17 cellular contexts compared by ENCODE assay signal in the genomic region with DNA sequence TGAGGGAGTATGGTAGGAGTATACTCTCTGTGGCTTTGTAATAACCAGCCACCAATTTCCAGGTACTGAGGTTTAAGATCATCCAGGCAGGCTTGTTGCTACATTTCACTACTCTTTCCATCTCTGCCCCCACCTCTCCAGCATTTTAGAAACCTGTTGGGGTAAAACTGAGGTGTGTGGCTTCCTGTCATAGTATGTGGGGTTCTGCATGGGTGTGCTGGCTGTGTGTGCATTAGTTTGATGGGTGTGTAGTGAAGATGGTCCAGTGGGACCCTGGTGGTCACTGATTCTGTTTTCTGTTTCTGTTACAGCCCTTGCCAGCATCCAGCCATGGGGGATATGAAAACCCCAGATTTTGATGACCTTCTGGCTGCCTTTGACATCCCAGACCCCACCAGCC. TPM values are rescaled to one million over a fixed set of nuclear protein-coding genes. Genes with fewer than 3 reads are reported as not detected.
A peak's percentile ranks its signal among the peaks of the same experiment; 100 is the strongest.
DNase-seq lines count a peak whose midpoint lies in the region; ATAC-seq, FAIRE-seq and TF ChIP-seq lines count a peak whose summit lies in the region.
"Had no signal": no experiment of that assay in that cellular context is flagged by ENCODE, and none has a peak within 500 bp of the region (broad histone marks: within the 10 kb centered on the region; RNA-seq: fewer than 3 reads in every experiment).

No MANE protein-coding gene starts in this region.

- peak; percentile 42 for ATAC-seq in activated CD8-positive, alpha-beta memory T cell treated with anti-CD3 and anti-CD28 coated beads, Interleukin-2, amount 10 ng/mL, durations not matched to agents 7 days and 5 days
- peak; percentile 48 for ATAC-seq in GM21619 (IDR thresholded peaks at IDR 0.05; ENCODE audit: unreplicated experiment)
- peak; percentile 71 for ATAC-seq in activated naive CD8-positive, alpha-beta T cell treated with anti-CD3 and anti-CD28 coated beads, Interleukin-2, amount 10 ng/mL, durations not matched to agents 7 days and 5 days (ENCODE audit: low read depth)
- ATAC-seq in stimulated activated naive B cell treated with anti-CD40 and anti-IgM and Interleukin-4, amounts not matched to agents 10 μg/mL and 1 μg/mL and 100 μg/mL, for 72 hours (replicated peaks): peak; percentile 51 to 68
- no peak for ATAC-seq in HG03520 (IDR thresholded peaks at IDR 0.05; ENCODE audit: unreplicated experiment)

- CTCF ChIA-PET in activated CD8-positive, alpha-beta memory T cell treated with anti-CD3 and anti-CD28 coated beads, Interleukin-2, amount 10 ng/mL, durations not matched to agents 7 days and 5 days (lab: Charles Lee): no interaction called here

- peaks cover 28% of the 10 kb centered on the region for H3K4me1 Mint-ChIP-seq in activated CD8-positive, alpha-beta memory T cell treated with anti-CD3 and anti-CD28 coated beads, Interleukin-2, amount 10 ng/mL, durations not matched to agents 7 days and 5 days
- H3K4me1 Mint-ChIP-seq in activated naive CD8-positive, alpha-beta T cell treated with anti-CD3 and anti-CD28 coated beads, Interleukin-2, amount 10 ng/mL, durations not matched to agents 7 days and 5 days: peaks cover 31% of the 10 kb centered on the region
- peaks cover 30 to 61% of the 10 kb centered on the region in 2 donors for H3K4me1 Mint-ChIP-seq in stimulated activated naive B cell treated with anti-CD40 and anti-IgM and Interleukin-4, amounts not matched to agents 10 μg/mL and 1 μg/mL and 100 μg/mL, for 72 hours
- H3K4me1 Mint-ChIP-seq in nephron progenitor cell: peaks cover 6% of the 10 kb centered on the region

- no peaks in the 10 kb centered on the region for H3K9me3 Mint-ChIP-seq in activated CD8-positive, alpha-beta memory T cell treated with anti-CD3 and anti-CD28 coated beads, Interleukin-2, amount 10 ng/mL, durations not matched to agents 7 days and 5 days (ENCODE audit: low read depth)
- H3K9me3 Mint-ChIP-seq in activated naive CD8-positive, alpha-beta T cell treated with anti-CD3 and anti-CD28 coated beads, Interleukin-2, amount 10 ng/mL, durations not matched to agents 7 days and 5 days: no peaks in the 10 kb centered on the region
- no peaks in the 10 kb centered on the region for H3K9me3 Mint-ChIP-seq in stimulated activated naive B cell treated with anti-CD40 and anti-IgM and Interleukin-4, amounts not matched to agents 10 μg/mL and 1 μg/mL and 100 μg/mL, for 72 hours
- no peaks in the 10 kb centered on the region for H3K9me3 Mint-ChIP-seq in nephron progenitor cell

- H3K4me3 Mint-ChIP-seq in activated CD8-positive, alpha-beta memory T cell treated with anti-CD3 and anti-CD28 coated beads, Interleukin-2, amount 10 ng/mL, durations not matched to agents 7 days and 5 days: no peak overlapping the region
- no peak overlapping the region for H3K4me3 Mint-ChIP-seq in activated naive CD8-positive, alpha-beta T cell treated with anti-CD3 and anti-CD28 coated beads, Interleukin-2, amount 10 ng/mL, durations not matched to agents 7 days and 5 days
- H3K4me3 Mint-ChIP-seq in stimulated activated naive B cell treated with anti-CD40 and anti-IgM and Interleukin-4, amounts not matched to agents 10 μg/mL and 1 μg/mL and 100 μg/mL, for 72 hours: no peak overlapping the region
- H3K4me3 Mint-ChIP-seq in nephron progenitor cell: no peak overlapping the region

- no peak for FAIRE-seq in HTR-8/SVneo (lab: Jason Lieb, UNC)
- FAIRE-seq: G401.6, H1 had no signal

- H3K36me3 Mint-ChIP-seq in activated CD8-positive, alpha-beta memory T cell treated with anti-CD3 and anti-CD28 coated beads, Interleukin-2, amount 10 ng/mL, durations not matched to agents 7 days and 5 days: peaks cover 44% of the 10 kb centered on the region
- peaks cover 29% of the 10 kb centered on the region for H3K36me3 Mint-ChIP-seq in activated naive CD8-positive, alpha-beta T cell treated with anti-CD3 and anti-CD28 coated beads, Interleukin-2, amount 10 ng/mL, durations not matched to agents 7 days and 5 days
- H3K36me3 Mint-ChIP-seq in stimulated activated naive B cell treated with anti-CD40 and anti-IgM and Interleukin-4, amounts not matched to agents 10 μg/mL and 1 μg/mL and 100 μg/mL, for 72 hours: peaks cover 47 to 53% of the 10 kb centered on the region in 2 donors
- H3K36me3 Mint-ChIP-seq in nephron progenitor cell (ENCODE audit: low read depth): peaks cover 42% of the 10 kb centered on the region

- POLR2A ChIA-PET in activated naive CD8-positive, alpha-beta T cell treated with anti-CD3 and anti-CD28 coated beads, Interleukin-2, amount 10 ng/mL, durations not matched to agents 7 days and 5 days (lab: Charles Lee): no interaction called here

- H3K27ac Mint-ChIP-seq in activated CD8-positive, alpha-beta memory T cell treated with anti-CD3 and anti-CD28 coated beads, Interleukin-2, amount 10 ng/mL, durations not matched to agents 7 days and 5 days: peak overlapping the region; percentile 61
- peak overlapping the region; percentile 26 for H3K27ac Mint-ChIP-seq in activated naive CD8-positive, alpha-beta T cell treated with anti-CD3 and anti-CD28 coated beads, Interleukin-2, amount 10 ng/mL, durations not matched to agents 7 days and 5 days
- H3K27ac Mint-ChIP-seq in stimulated activated naive B cell treated with anti-CD40 and anti-IgM and Interleukin-4, amounts not matched to agents 10 μg/mL and 1 μg/mL and 100 μg/mL, for 72 hours: peak overlapping the region; percentile 20
- H3K27ac Mint-ChIP-seq in nephron progenitor cell: no peak overlapping the region

- TF ChIP-seq CTCF in nephron progenitor cell (IDR thresholded peaks at IDR 0.05): no peak

- no peak for DNase-seq in activated CD8-positive, alpha-beta memory T cell treated with anti-CD3 and anti-CD28 coated beads, Interleukin-2, amount 10 ng/mL, durations not matched to agents 7 days and 5 days
- no peak for DNase-seq in activated CD8-positive, alpha-beta memory T cell treated with anti-CD3 and anti-CD28 coated beads for 24 hours
- DNase-seq in activated naive CD8-positive, alpha-beta T cell treated with anti-CD3 and anti-CD28 coated beads, Interleukin-2, amount 10 ng/mL, durations not matched to agents 7 days and 5 days: no peak
- DNase-seq in stimulated activated naive B cell treated with anti-CD40 and anti-IgM and Interleukin-4, amounts not matched to agents 10 μg/mL and 1 μg/mL and 100 μg/mL, for 72 hours: no peak
- no peak for DNase-seq in HTR-8/SVneo (ENCODE audit: insufficient read length, low spot score)
- no peak for DNase-seq in nephron progenitor cell
- DNase-seq: DMS79, Karpas-422, NCI-H1105 treated with DMSO at 0.1 percent for 48 hours, NCI-H1930, NCI-H510A treated with DMSO at 0.1 percent for 48 hours, Peyer's patch, Right ventricle myocardium superior had no signal

- no peaks in the 10 kb centered on the region for H3K27me3 Mint-ChIP-seq in activated CD8-positive, alpha-beta memory T cell treated with anti-CD3 and anti-CD28 coated beads, Interleukin-2, amount 10 ng/mL, durations not matched to agents 7 days and 5 days
- no peaks in the 10 kb centered on the region for H3K27me3 Mint-ChIP-seq in activated naive CD8-positive, alpha-beta T cell treated with anti-CD3 and anti-CD28 coated beads, Interleukin-2, amount 10 ng/mL, durations not matched to agents 7 days and 5 days
- H3K27me3 Mint-ChIP-seq in stimulated activated naive B cell treated with anti-CD40 and anti-IgM and Interleukin-4, amounts not matched to agents 10 μg/mL and 1 μg/mL and 100 μg/mL, for 72 hours: no peaks in the 10 kb centered on the region
- peaks cover 5% of the 10 kb centered on the region for H3K27me3 Mint-ChIP-seq in nephron progenitor cell (ENCODE audit: low read depth, poor library complexity)

RNA-seq across cellular contexts. Expression of a gene that starts 34.0 kb away (rescaled TPM):
- 10 to 100 TPM; 32.9 to 39.7 TPM for total RNA-seq in activated CD8-positive, alpha-beta memory T cell treated with anti-CD3 and anti-CD28 coated beads, Interleukin-2, amount 10 ng/mL, durations not matched to agents 7 days and 5 days
- total RNA-seq in activated naive CD8-positive, alpha-beta T cell treated with anti-CD3 and anti-CD28 coated beads, Interleukin-2, amount 10 ng/mL, durations not matched to agents 7 days and 5 days: 10 to 100 TPM; 35.6 TPM

RNA-seq across cellular contexts. Expression of a gene that starts 34.8 kb away (rescaled TPM):
- total RNA-seq in activated CD8-positive, alpha-beta memory T cell treated with anti-CD3 and anti-CD28 coated beads, Interleukin-2, amount 10 ng/mL, durations not matched to agents 7 days and 5 days: under 1 TPM; 0.23 to 0.35 TPM
- total RNA-seq in activated naive CD8-positive, alpha-beta T cell treated with anti-CD3 and anti-CD28 coated beads, Interleukin-2, amount 10 ng/mL, durations not matched to agents 7 days and 5 days: under 1 TPM; 0.17 to 0.28 TPM
